1 cellular context compared by ENCODE assay signal in the genomic region with DNA sequence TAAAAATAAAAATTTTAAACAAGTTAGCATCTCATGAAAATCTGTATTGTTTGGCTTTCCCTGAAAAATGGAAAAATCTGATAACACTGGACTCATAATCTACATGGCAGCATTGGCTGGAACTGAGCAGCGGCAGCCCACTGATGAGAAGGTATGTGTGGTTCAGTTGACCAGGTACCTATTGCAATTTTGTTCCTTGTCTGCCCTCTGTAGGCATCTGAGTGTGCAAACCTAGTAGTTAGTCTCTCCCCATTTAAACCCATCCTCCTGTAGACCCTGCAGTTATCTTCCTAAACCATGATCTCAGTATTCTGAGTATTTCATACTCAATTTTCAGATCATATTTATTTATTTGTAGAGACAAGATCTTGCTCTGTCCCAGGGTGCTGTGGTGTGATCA.
TF ChIP-seq lines count a peak whose summit lies in the region.

No MANE protein-coding gene starts in this region.

TF ChIP-seq in GM23338, 12 proteins besides CTCF, POLR2A, EP300 and RAD21 (continued from another document):
- TF ChIP-seq, protein P1, sequence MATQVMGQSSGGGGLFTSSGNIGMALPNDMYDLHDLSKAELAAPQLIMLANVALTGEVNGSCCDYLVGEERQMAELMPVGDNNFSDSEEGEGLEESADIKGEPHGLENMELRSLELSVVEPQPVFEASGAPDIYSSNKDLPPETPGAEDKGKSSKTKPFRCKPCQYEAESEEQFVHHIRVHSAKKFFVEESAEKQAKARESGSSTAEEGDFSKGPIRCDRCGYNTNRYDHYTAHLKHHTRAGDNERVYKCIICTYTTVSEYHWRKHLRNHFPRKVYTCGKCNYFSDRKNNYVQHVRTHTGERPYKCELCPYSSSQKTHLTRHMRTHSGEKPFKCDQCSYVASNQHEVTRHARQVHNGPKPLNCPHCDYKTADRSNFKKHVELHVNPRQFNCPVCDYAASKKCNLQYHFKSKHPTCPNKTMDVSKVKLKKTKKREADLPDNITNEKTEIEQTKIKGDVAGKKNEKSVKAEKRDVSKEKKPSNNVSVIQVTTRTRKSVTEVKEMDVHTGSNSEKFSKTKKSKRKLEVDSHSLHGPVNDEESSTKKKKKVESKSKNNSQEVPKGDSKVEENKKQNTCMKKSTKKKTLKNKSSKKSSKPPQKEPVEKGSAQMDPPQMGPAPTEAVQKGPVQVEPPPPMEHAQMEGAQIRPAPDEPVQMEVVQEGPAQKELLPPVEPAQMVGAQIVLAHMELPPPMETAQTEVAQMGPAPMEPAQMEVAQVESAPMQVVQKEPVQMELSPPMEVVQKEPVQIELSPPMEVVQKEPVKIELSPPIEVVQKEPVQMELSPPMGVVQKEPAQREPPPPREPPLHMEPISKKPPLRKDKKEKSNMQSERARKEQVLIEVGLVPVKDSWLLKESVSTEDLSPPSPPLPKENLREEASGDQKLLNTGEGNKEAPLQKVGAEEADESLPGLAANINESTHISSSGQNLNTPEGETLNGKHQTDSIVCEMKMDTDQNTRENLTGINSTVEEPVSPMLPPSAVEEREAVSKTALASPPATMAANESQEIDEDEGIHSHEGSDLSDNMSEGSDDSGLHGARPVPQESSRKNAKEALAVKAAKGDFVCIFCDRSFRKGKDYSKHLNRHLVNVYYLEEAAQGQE (IDR thresholded peaks at IDR 0.05; ENCODE audit: unreplicated experiment) = no peak
- TF ChIP-seq ZNF114 (CRISPR knock-in tag; IDR thresholded peaks at IDR 0.05) = no peak
- no peak for TF ChIP-seq EZH2 (IDR thresholded peaks at IDR 0.05; ENCODE audit: low read depth, unreplicated experiment)
- TF ChIP-seq NANOG (IDR thresholded peaks at IDR 0.05; ENCODE audit: borderline replicate concordance) = no peak
